In genomic region chr3:61645148-61645547, GRCh38 we compare ENCODE assay signal across 21 cellular contexts.
DNase-seq lines count a peak whose midpoint lies in the region; ATAC-seq and TF ChIP-seq lines count a peak whose summit lies in the region.
"Had no signal": no experiment of that assay in that cellular context is flagged by ENCODE, and none has a peak within 500 bp of the region (broad histone marks: within the 10 kb centered on the region; RNA-seq: fewer than 3 reads in every experiment).

No MANE protein-coding gene starts in this region.

- DNase-seq in DMS53 treated with DMSO at 0.1 percent for 48 hours (lab: John Stamatoyannopoulos, UW; ENCODE audit: unreplicated experiment) (peak; percentile 62), NCI-H146 treated with DMSO at 0.1 percent for 48 hours (lab: John Stamatoyannopoulos, UW; ENCODE audit: unreplicated experiment) (peak; percentile 83), SHP77 treated with DMSO at 0.1 percent for 48 hours (lab: John Stamatoyannopoulos, UW) (peak; percentile 4), right atrium auricular region (ENCODE audit: low spot score) (no peak)
- DNase-seq in activated effector memory CD4-positive, alpha-beta T cell treated with Interleukin-2 at 50 U/mL for 16 hours: no peak
- DNase-seq: activated CD4-positive, alpha-beta T cell treated with anti-CD3 and anti-CD28 coated beads for 36 hours; activated CD8-positive, alpha-beta memory T cell treated with anti-CD3 and anti-CD28 coated beads, Interleukin-2, amount 10 ng/mL, durations not matched to agents 7 days and 5 days; activated naive CD8-positive, alpha-beta T cell treated with anti-CD3 and anti-CD28 coated beads, Interleukin-2, amount 50 U/mL, for 24 hours; CD8-positive, alpha-beta memory T cell; dermis blood vessel endothelial cell; NCI-H1694 treated with DMSO at 0.1 percent for 48 hours; sigmoid colon; stimulated activated naive CD8-positive, alpha-beta T cell treated with anti-CD3 and anti-CD28 coated beads, Interleukin-15, Interleukin-2, amounts not matched to agents 100 U/mL and 50 U/mL, for 24 hours had no signal

- WGBS in liver: 76% methylated on average over 2 of the region's 2 CpGs

- H3K9me3 ChIP-seq in liver (ENCODE audit: control insufficient read depth in 4 of 4, low read length in 3 of 4): peaks cover 0 to 7% (median 3%) of the 10 kb centered on the region in 4 donors
- H3K9me3 ChIP-seq in right atrium auricular region: peaks cover 0 to 8% of the 10 kb centered on the region in 2 donors
- H3K9me3 ChIP-seq: HAP-1, neutrophil had no signal

- H3K36me3 ChIP-seq in liver (ENCODE audit: control insufficient read depth in 4 of 4, insufficient read depth in 3 of 4, low read depth in 1 of 4, low read length in 3 of 4): no peaks in the 10 kb centered on the region
- no peaks in the 10 kb centered on the region for H3K36me3 ChIP-seq in right atrium auricular region
- H3K36me3 ChIP-seq: cardiac muscle cell, HAP-1, neutrophil, sigmoid colon had no signal

- H3K9ac ChIP-seq in liver (ENCODE audit: low read depth in 1 of 2, low read length in 2 of 2): no peak overlapping the region

- TF ChIP-seq CTCF in liver (IDR thresholded peaks at IDR 0.05; ENCODE audit: low read depth, low read length, missing input control) (no peak), right atrium auricular region (IDR thresholded peaks at IDR 0.05) (no peak)

- H3K4me3 ChIP-seq in liver (ENCODE audit: low read depth in 1 of 3, low read length in 3 of 3) (no peak overlapping the region), right atrium auricular region (no peak overlapping the region)
- H3K4me3 ChIP-seq: cardiac muscle cell, HAP-1, sigmoid colon, SK-N-MC had no signal

- H3K27ac ChIP-seq in liver (ENCODE audit: low read depth in 1 of 2, low read length in 2 of 2) (no peak overlapping the region), right atrium auricular region (no peak overlapping the region)
- H3K27ac ChIP-seq: cardiac muscle cell, neutrophil, sigmoid colon, SK-N-MC had no signal

- ATAC-seq in GM21723 (IDR thresholded peaks at IDR 0.05; ENCODE audit: unreplicated experiment): no peak
- ATAC-seq in HG03439 (IDR thresholded peaks at IDR 0.05; ENCODE audit: unreplicated experiment): no peak
- ATAC-seq: activated CD4-positive, alpha-beta T cell treated with anti-CD3 and anti-CD28 coated beads for 36 hours; activated CD8-positive, alpha-beta memory T cell treated with anti-CD3 and anti-CD28 coated beads, Interleukin-2, amount 10 ng/mL, durations not matched to agents 7 days and 5 days; activated naive CD8-positive, alpha-beta T cell treated with anti-CD3 and anti-CD28 coated beads, Interleukin-2, amount 50 U/mL, for 24 hours; activated T-helper 17 cell treated with anti-CD3 and anti-CD28 coated beads, Interleukin-2, amount 50 U/mL, for 72 hours; stimulated activated naive CD8-positive, alpha-beta T cell treated with anti-CD3 and anti-CD28 coated beads, Interleukin-15, Interleukin-2, amounts not matched to agents 100 U/mL and 50 U/mL, for 24 hours had no signal

- no peak for TF ChIP-seq RAD21 in liver (IDR thresholded peaks at IDR 0.05)

- H3K27me3 ChIP-seq in liver (ENCODE audit: control insufficient read depth in 4 of 4, insufficient read depth in 4 of 4, low read length in 3 of 4): no peaks in the 10 kb centered on the region
- H3K27me3 ChIP-seq in right atrium auricular region: no peaks in the 10 kb centered on the region
- H3K27me3 ChIP-seq: cardiac muscle cell, neutrophil, sigmoid colon had no signal

- peaks cover 0 to 16% (median 5%) of the 10 kb centered on the region in 4 donors for H3K4me1 ChIP-seq in liver (ENCODE audit: control insufficient read depth in 4 of 4, insufficient read depth in 4 of 4, low read length in 3 of 4)
- peaks cover 0 to 38% of the 10 kb centered on the region in 2 donors for H3K4me1 ChIP-seq in right atrium auricular region

TF ChIP-seq in liver, 16 proteins besides CTCF, POLR2A, EP300 and RAD21:
- TF ChIP-seq FOXA2 (IDR thresholded peaks at IDR 0.05): peak; percentile 30
- TF ChIP-seq SP1 (IDR thresholded peaks at IDR 0.05): peak; percentile 23
- TF ChIP-seq HNF4A (conservative IDR thresholded peaks at IDR 0.05): no peak
TF ChIP-seq in liver: peak in this region for 2.

Comparison
In these comparisons a context has a peak if more than half of its experiments do, and no peak if none do; other contexts are left out.
1. DNase-seq: peak in DMS53 treated with DMSO at 0.1 percent for 48 hours (single experiment), NCI-H146 treated with DMSO at 0.1 percent for 48 hours (single experiment) and SHP77 treated with DMSO at 0.1 percent for 48 hours (single experiment); none in right atrium auricular region (single experiment) and activated effector memory CD4-positive, alpha-beta T cell treated with Interleukin-2 at 50 U/mL for 16 hours (single experiment).